ENCODE assay signal across 8 cellular contexts in genomic region chr12:18165422-18165871, GRCh38.
DNase-seq lines count a peak whose midpoint lies in the region; ATAC-seq, FAIRE-seq and TF ChIP-seq lines count a peak whose summit lies in the region.

No MANE protein-coding gene starts in this region.

- peak overlapping the region in 3 of 4 donors; percentile 19 to 41 (median 25) for H3K4me3 ChIP-seq in esophagus muscularis mucosa

- peak overlapping the region in 1 of 4 donors; percentile 34 for H3K27ac ChIP-seq in esophagus muscularis mucosa (replicated peaks in 1 of 4)

- no peaks in the 10 kb centered on the region for H3K36me3 ChIP-seq in esophagus muscularis mucosa

- TF ChIP-seq EP300 in esophagus muscularis mucosa (IDR thresholded peaks at IDR 0.05), result no peak

- peak; percentile 98 for ATAC-seq in GM18520 (IDR thresholded peaks at IDR 0.05; ENCODE audit: unreplicated experiment)
- ATAC-seq in HG02970 (IDR thresholded peaks at IDR 0.05; ENCODE audit: low FRiP score, unreplicated experiment), result peak; percentile 98

- TF ChIP-seq CTCF in esophagus muscularis mucosa (IDR thresholded peaks at IDR 0.05), result no peak

- no peaks in the 10 kb centered on the region for H3K27me3 ChIP-seq in esophagus muscularis mucosa

- intact Hi-C loops in esophagus muscularis mucosa (cut with DNase I), result no loop called here

- 16% methylated on average over 2 of the region's 2 CpGs for WGBS in esophagus muscularis mucosa

- TF ChIP-seq POLR2A in esophagus muscularis mucosa (IDR thresholded peaks at IDR 0.05; ENCODE audit: low read depth), result no peak

- H3K4me1 ChIP-seq in esophagus muscularis mucosa, result peaks cover 0 to 8% (median 6%) of the 10 kb centered on the region in 4 donors

- no peaks in the 10 kb centered on the region for H3K9me3 ChIP-seq in esophagus muscularis mucosa

- FAIRE-seq in urothelium cell line (lab: Jason Lieb, UNC), result peak; percentile 9

- DNase-seq in AG08396 (ENCODE audit: low spot score), result peak; percentile 2
- DNase-seq in NCI-H69 (lab: John Stamatoyannopoulos, UW), result peak; percentile 83
- DNase-seq in esophagus muscularis mucosa (ENCODE audit: extremely low spot score), result no peak
- peak; percentile 31 for DNase-seq in urothelium cell line (ENCODE audit: low spot score)
- no peak for DNase-seq in hepatic stellate cell (ENCODE audit: low spot score)
- no peak for DNase-seq in hippocampal formation (lab: John Stamatoyannopoulos, UW)

Comparison
In these comparisons a context has a peak if more than half of its experiments do, and no peak if none do; other contexts are left out.
1. DNase-seq: peak in AG08396 (single experiment), NCI-H69 (single experiment) and urothelium cell line (single experiment); none in esophagus muscularis mucosa (single experiment), hepatic stellate cell (single experiment) and hippocampal formation (0 of 2).